In genomic region chr3:138477801-138478200, GRCh38 we compare ENCODE assay signal across 1 cellular context.
TF ChIP-seq lines count a peak whose summit lies in the region.

No MANE protein-coding gene starts in this region.

TF ChIP-seq in GM23338, 12 proteins besides CTCF, POLR2A, EP300 and RAD21:
- TF ChIP-seq ZNF462 (CRISPR knock-in tag; IDR thresholded peaks at IDR 0.05) (no peak), ETS1 (IDR thresholded peaks at IDR 0.05) (no peak), JUNB (IDR thresholded peaks at IDR 0.05; ENCODE audit: unreplicated experiment) (no peak), NANOG (IDR thresholded peaks at IDR 0.05; ENCODE audit: borderline replicate concordance) (no peak), POLR2AphosphoS5 (IDR thresholded peaks at IDR 0.05; ENCODE audit: low read depth) (no peak), STAT1 (IDR thresholded peaks at IDR 0.05; ENCODE audit: unreplicated experiment) (no peak)
TF ChIP-seq in GM23338: peak in this region for 0.
